8 cellular contexts compared by ENCODE assay signal in genomic region chr4:22515145-22515887, GRCh38. TPM values are rescaled to one million over a fixed set of nuclear protein-coding genes. Genes with fewer than 3 reads are reported as not detected.
DNase-seq lines count a peak whose midpoint lies in the region; ATAC-seq and TF ChIP-seq lines count a peak whose summit lies in the region.

No MANE protein-coding gene starts in this region.

- peak overlapping the region; percentile 63; the same call in 1 of the 2 replicates for H3K9ac ChIP-seq in KMS-11
- H3K9ac ChIP-seq in smooth muscle cell (ENCODE audit: low read depth) = peak overlapping the region; percentile 60

- H4K20me1 ChIP-seq in KMS-11 (ENCODE audit: insufficient read depth) (no peaks in the 10 kb centered on the region), smooth muscle cell (ENCODE audit: low read depth) (peaks cover 33% of the 10 kb centered on the region)

- TF ChIP-seq CTCF in KMS-11 (conservative IDR thresholded peaks at IDR 0.05; ENCODE audit: low read depth, low read length) = no peak
- no peak for TF ChIP-seq CTCF in smooth muscle cell (IDR thresholded peaks at IDR 0.05; ENCODE audit: borderline replicate concordance, insufficient read depth, poor library complexity, severe bottlenecking)

- peak overlapping the region; percentile 47 for H3K27ac ChIP-seq in KMS-11
- peak overlapping the region; percentile 79 for H3K27ac ChIP-seq in smooth muscle cell (ENCODE audit: low read depth)

- DNase-seq in AG08395 (ENCODE audit: low spot score) = peak; percentile 63
- peak; percentile 19 for DNase-seq in SKM-1 (lab: John Stamatoyannopoulos, UW; ENCODE audit: unreplicated experiment)
- DNase-seq in cerebellar cortex (ENCODE audit: low spot score) = peak; percentile 46
- peak; percentile 86 for DNase-seq in islet precursor cell
- DNase-seq in smooth muscle cell (lab: John Stamatoyannopoulos, UW; ENCODE audit: unreplicated experiment) = peak; percentile 49
- DNase-seq in DMS153 (lab: John Stamatoyannopoulos, UW) = no peak

- no peaks in the 10 kb centered on the region for H3K27me3 ChIP-seq in KMS-11 (ENCODE audit: insufficient read depth, low read depth)
- H3K27me3 ChIP-seq in smooth muscle cell (ENCODE audit: low read depth) = no peaks in the 10 kb centered on the region

- WGBS in smooth muscle cell (ENCODE audit: low lambda C conversion rate) = under 1% methylated on average over 58 of the region's 80 CpGs

- H3K79me2 ChIP-seq in KMS-11 (ENCODE audit: insufficient read depth, low read depth) (peaks cover 19% of the 10 kb centered on the region; the same call in 1 of the 2 replicates), smooth muscle cell (ENCODE audit: low read depth) (peaks cover 31% of the 10 kb centered on the region)

- peak overlapping the region; percentile 72 for H3K4me3 ChIP-seq in KMS-11 (IDR thresholded peaks at IDR 0.05; ENCODE audit: insufficient read depth, low read depth, low read length)
- peak overlapping the region; percentile 86 for H3K4me3 ChIP-seq in smooth muscle cell

- ATAC-seq in GM18868 (IDR thresholded peaks at IDR 0.05; ENCODE audit: unreplicated experiment) = peak; percentile 60

- H3K4me2 ChIP-seq in KMS-11 (peak overlapping the region; percentile 58; the same call in 1 of the 2 replicates), smooth muscle cell (peak overlapping the region; percentile 92)

- H2AFZ ChIP-seq in KMS-11 (ENCODE audit: low read depth) (peak overlapping the region; percentile 57), smooth muscle cell (ENCODE audit: low read depth) (peak overlapping the region; percentile 95)

- H3K9me3 ChIP-seq in smooth muscle cell (replicated peaks; ENCODE audit: low read depth) = no peaks in the 10 kb centered on the region

- peaks cover 6% of the 10 kb centered on the region for H3K4me1 ChIP-seq in KMS-11 (ENCODE audit: low read depth, poor library complexity, severe bottlenecking)
- H3K4me1 ChIP-seq in smooth muscle cell (ENCODE audit: low read depth) = no peaks in the 10 kb centered on the region

- H3K36me3 ChIP-seq in KMS-11 (ENCODE audit: insufficient read depth) = no peaks in the 10 kb centered on the region
- no peaks in the 10 kb centered on the region for H3K36me3 ChIP-seq in smooth muscle cell (ENCODE audit: low read depth)

- no peaks in the 10 kb centered on the region for H3F3A ChIP-seq in smooth muscle cell (ENCODE audit: low read depth)

RNA-seq across cellular contexts. Expression of gene ADGRA3, which starts 0.6 kb away (rescaled TPM):
- 47.0 and 54.8 TPM in 2 replicates for total RNA-seq in smooth muscle cell
- polyA plus RNA-seq in smooth muscle cell = 20.9 and 24.4 TPM in 2 replicates
